ENCODE assay signal across 8 cellular contexts in the genomic region with DNA sequence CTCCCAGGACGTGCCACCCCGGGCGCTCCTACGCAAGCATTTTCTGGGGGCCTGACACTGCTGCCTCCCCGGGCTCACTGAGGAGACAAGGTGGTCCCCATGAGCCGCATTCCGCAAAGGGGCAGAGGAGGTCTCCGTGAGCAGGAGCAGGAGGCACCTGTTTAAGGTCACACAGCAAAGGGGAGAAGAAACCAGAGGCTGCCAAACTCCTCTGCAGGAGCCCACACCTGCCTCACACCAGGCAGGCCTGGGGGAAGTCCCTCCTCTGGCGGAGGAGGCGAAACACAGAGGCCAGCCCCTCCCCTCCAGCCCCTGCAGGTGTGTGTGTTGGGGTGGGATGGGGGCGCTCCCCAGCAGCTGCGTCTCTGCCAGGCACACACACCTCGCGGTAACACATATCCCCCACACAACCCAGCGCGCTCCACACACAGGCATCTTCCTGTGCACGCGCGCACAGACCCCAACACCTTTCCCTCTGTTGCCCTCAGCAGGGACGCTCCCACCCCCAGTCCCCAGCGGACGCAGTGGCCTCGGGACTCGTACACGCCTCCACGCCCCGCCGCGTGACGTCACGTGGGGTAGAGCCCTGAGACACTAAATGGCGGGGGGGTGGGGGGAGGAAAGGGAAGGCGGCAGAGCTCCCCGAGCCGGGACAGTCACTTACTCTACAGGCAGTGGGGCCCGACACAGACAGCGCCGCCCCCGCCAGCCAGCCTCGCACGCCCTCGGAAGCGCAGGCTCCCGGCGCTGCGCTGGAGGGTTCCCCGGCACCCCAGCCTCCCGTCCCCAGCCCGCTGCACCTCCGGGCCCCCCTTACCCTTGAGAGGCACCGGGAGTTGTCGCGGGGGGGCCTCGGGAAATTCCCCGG. TPM values are rescaled to one million over a fixed set of nuclear protein-coding genes. Genes with fewer than 3 reads are reported as not detected.
DNase-seq lines count a peak whose midpoint lies in the region; ATAC-seq and TF ChIP-seq lines count a peak whose summit lies in the region.

No MANE protein-coding gene starts in this region.

- H3K9me3 ChIP-seq in WERI-Rb-1 (ENCODE audit: severe bottlenecking), result no peaks in the 10 kb centered on the region

- peak; percentile 55 for TF ChIP-seq POLR2A in GM19193 (IDR thresholded peaks at IDR 0.05; ENCODE audit: extremely low read depth, insufficient read depth, insufficient read length)

- ATAC-seq in HG03196 (IDR thresholded peaks at IDR 0.05; ENCODE audit: unreplicated experiment), result peak; percentile 59

- TF ChIP-seq CTCF in CD14-positive monocyte (IDR thresholded peaks at IDR 0.05), result no peak
- TF ChIP-seq CTCF in WERI-Rb-1 (IDR thresholded peaks at IDR 0.05; ENCODE audit: low read depth, low read length), result no peak
- no peak for TF ChIP-seq CTCF in coronary artery (IDR thresholded peaks at IDR 0.05)
- TF ChIP-seq CTCF in progenitor cell of endocrine pancreas (IDR thresholded peaks at IDR 0.05; ENCODE audit: unreplicated experiment), result no peak

- H3K36me3 Mint-ChIP-seq in CD14-positive monocyte, result peaks cover 0 to 10% of the 10 kb centered on the region in 2 donors
- H3K36me3 Mint-ChIP-seq in progenitor cell of endocrine pancreas (ENCODE audit: insufficient read depth), result peaks cover 1% of the 10 kb centered on the region

- intact Hi-C loops in CD14-positive monocyte (cut with micrococcal nuclease), result no loop called here

- H3K4me3 Mint-ChIP-seq in CD14-positive monocyte (peak overlapping the region; percentile 61 to 83), progenitor cell of endocrine pancreas (ENCODE audit: low read depth) (peak overlapping the region; percentile 40)

- H3K27me3 ChIP-seq in WERI-Rb-1 (ENCODE audit: insufficient read depth, low read depth, severe bottlenecking), result no peaks in the 10 kb centered on the region

- H3K9me3 Mint-ChIP-seq in CD14-positive monocyte, result peaks cover 0 to 17% (median 8%) of the 10 kb centered on the region in 7 donors
- peaks cover 4% of the 10 kb centered on the region for H3K9me3 Mint-ChIP-seq in progenitor cell of endocrine pancreas (ENCODE audit: low read depth)

- no peaks in the 10 kb centered on the region for H3K36me3 ChIP-seq in WERI-Rb-1

- H3K27ac ChIP-seq in WERI-Rb-1, result peak overlapping the region; percentile 75
- no peak overlapping the region for H3K27ac ChIP-seq in coronary artery

- H3K27me3 Mint-ChIP-seq in CD14-positive monocyte (ENCODE audit: low read depth in 3 of 3) (peaks cover 85 to 97% (median 87%) of the 10 kb centered on the region in 3 donors), progenitor cell of endocrine pancreas (peaks cover 82% of the 10 kb centered on the region)

- H3K4me1 Mint-ChIP-seq in CD14-positive monocyte (peaks cover 21% of the 10 kb centered on the region), progenitor cell of endocrine pancreas (ENCODE audit: low read depth) (peaks cover 1% of the 10 kb centered on the region)

- H3K27ac Mint-ChIP-seq in CD14-positive monocyte (peak overlapping the region in 1 of 7 donors; percentile 42), progenitor cell of endocrine pancreas (no peak overlapping the region)

- DNase-seq in CD14-positive monocyte (ENCODE audit: low spot score) (peak; percentile 61), WERI-Rb-1 (no peak), coronary artery (ENCODE audit: low spot score) (no peak), progenitor cell of endocrine pancreas (ENCODE audit: low spot score, unreplicated experiment) (no peak), SIG-M5 treated with dmso at 0.1 percent for 504 hours (lab: John Stamatoyannopoulos, UW; ENCODE audit: unreplicated experiment) (no peak), H4 (ENCODE audit: low spot score) (no peak)

- no peak overlapping the region for H3K4me3 ChIP-seq in WERI-Rb-1 (ENCODE audit: low read depth, low read length)
- H3K4me3 ChIP-seq in coronary artery, result peak overlapping the region; percentile 64

RNA-seq across cellular contexts. Expression of a gene that starts 0.5 kb away (rescaled TPM):
- polyA plus RNA-seq in CD14-positive monocyte, result not detected
- total RNA-seq in progenitor cell of endocrine pancreas, result not detected in 2 replicates
- total RNA-seq in H4 (2014; rRNA removed; shearing (Covaris generic)), result 0.12 TPM in 1 of 2 replicates, not detected in the other

RNA-seq across cellular contexts. Expression of a gene that starts 20.5 kb away (rescaled TPM):
- polyA plus RNA-seq in CD14-positive monocyte, result under 1 TPM; 0.27 to 0.37 TPM
- 0.72 and 1.5 TPM in 2 replicates for total RNA-seq in progenitor cell of endocrine pancreas
- total RNA-seq in H4 (2014; rRNA removed; shearing (Covaris generic)), result 0.21 and 2.1 TPM in 2 replicates

RNA-seq across cellular contexts. Expression of a gene that starts 48.5 kb away (rescaled TPM):
- not detected for polyA plus RNA-seq in CD14-positive monocyte
- not detected in 2 replicates for total RNA-seq in progenitor cell of endocrine pancreas
- not detected in 2 replicates for total RNA-seq in H4 (2014; rRNA removed; shearing (Covaris generic))
